36 cellular contexts compared by ENCODE assay signal in genomic region chr2:17593445-17593840, GRCh38. TPM values are rescaled to one million over a fixed set of nuclear protein-coding genes. Genes with fewer than 3 reads are reported as not detected.
"Had no signal": no experiment of that assay in that cellular context is flagged by ENCODE, and none has a peak within 500 bp of the region (broad histone marks: within the 10 kb centered on the region; RNA-seq: fewer than 3 reads in every experiment).

No MANE protein-coding gene starts in this region.

- H3K27ac Mint-ChIP-seq: activated CD4-positive, alpha-beta T cell treated with anti-CD3 and anti-CD28 coated beads, Interleukin-2, amount 10 ng/mL, durations not matched to agents 24 days and 14 days; activated CD8-positive, alpha-beta T cell treated with anti-CD3 and anti-CD28 coated beads for 36 hours; activated naive CD8-positive, alpha-beta T cell treated with anti-CD3 and anti-CD28 coated beads for 36 hours; activated T-cell treated with anti-CD3 and anti-CD28 coated beads, Interleukin-2, amount 50 U/mL, for 72 hours; activated T-helper 17 cell treated with anti-CD3 and anti-CD28 coated beads, Interleukin-2, amount 50 U/mL, for 72 hours had no signal

- H3K9ac ChIP-seq: SK-N-SH had no signal

- H3K9me3 Mint-ChIP-seq: activated CD4-positive, alpha-beta T cell treated with anti-CD3 and anti-CD28 coated beads, Interleukin-2, amount 10 ng/mL, durations not matched to agents 24 days and 14 days; activated CD8-positive, alpha-beta T cell treated with anti-CD3 and anti-CD28 coated beads for 36 hours; activated naive CD8-positive, alpha-beta T cell treated with anti-CD3 and anti-CD28 coated beads for 36 hours; activated T-helper 17 cell treated with anti-CD3 and anti-CD28 coated beads, Interleukin-2, amount 50 U/mL, for 72 hours; central memory CD8-positive, alpha-beta T cell had no signal

- H3K9me3 ChIP-seq: MG63, SJSA1, SK-N-SH had no signal

- H3K27ac ChIP-seq: cardiac muscle cell, SJSA1, VCaP had no signal

- H3K36me3 Mint-ChIP-seq: activated naive CD8-positive, alpha-beta T cell treated with anti-CD3 and anti-CD28 coated beads for 36 hours had no signal

- DNase-seq: activated CD4-positive, alpha-beta T cell treated with anti-CD3 and anti-CD28 coated beads for 1 hour; activated CD4-positive, alpha-beta T cell treated with anti-CD3 and anti-CD28 coated beads, Interleukin-2, amount 10 ng/mL, durations not matched to agents 24 days and 14 days; activated CD4-positive, alpha-beta T cell treated with anti-CD3 and anti-CD28 coated beads, Interleukin-2, amount 50 U/mL, for 4 hours; activated CD4-positive, CD25-positive, alpha-beta regulatory T cell; activated CD8-positive, alpha-beta T cell treated with anti-CD3 and anti-CD28 coated beads for 36 hours; activated effector memory CD4-positive, alpha-beta T cell treated with anti-CD3 and anti-CD28 coated beads, Interleukin-2, amount 50 U/mL, for 16 hours; activated naive CD4-positive, alpha-beta T cell; activated naive CD4-positive, alpha-beta T cell treated with anti-CD3 and anti-CD28 coated beads, Interleukin-2, amount 50 U/mL, for 16 hours; activated naive CD8-positive, alpha-beta T cell treated with anti-CD3 and anti-CD28 coated beads for 36 hours; activated T-cell treated with anti-CD3 and anti-CD28 coated beads, Interleukin-2, amount 50 U/mL, for 1 hour; activated T-cell treated with anti-CD3 and anti-CD28 coated beads, Interleukin-2, amount 50 U/mL, for 72 hours; amniotic stem cell; aorta; Karpas-422; KBM-7; MG63; NCI-H1048; NCI-H1436; NCI-H1694; NCI-H1930; NCI-H2081 treated with DMSO at 0.1 percent for 48 hours; NCI-H345; NCI-H524 treated with DMSO at 0.1 percent for 48 hours; NK-92 treated with Interleukin-12 subunit alpha and Interleukin-12 subunit beta, amount 100 ng/mL, for 24 hours; SHP77 treated with DMSO at 0.1 percent for 48 hours; SK-N-SH; T-helper 1 cell; T-helper 2 cell; T-helper 9 cell had no signal

- H3K4me1 Mint-ChIP-seq: activated CD4-positive, alpha-beta T cell treated with anti-CD3 and anti-CD28 coated beads, Interleukin-2, amount 10 ng/mL, durations not matched to agents 24 days and 14 days; activated naive CD8-positive, alpha-beta T cell treated with anti-CD3 and anti-CD28 coated beads for 36 hours; activated T-helper 17 cell treated with anti-CD3 and anti-CD28 coated beads, Interleukin-2, amount 50 U/mL, for 72 hours; central memory CD8-positive, alpha-beta T cell had no signal

- H3K36me3 ChIP-seq: cardiac muscle cell, MG63, SJSA1 had no signal

- H3K4me3 ChIP-seq: cardiac muscle cell, MG63, SJSA1 had no signal

- H3K9me2 ChIP-seq: SK-N-SH had no signal

- H3K27me3 ChIP-seq: cardiac muscle cell, MG63, SJSA1 had no signal

- H3K4me3 Mint-ChIP-seq: activated CD4-positive, alpha-beta T cell treated with anti-CD3 and anti-CD28 coated beads, Interleukin-2, amount 10 ng/mL, durations not matched to agents 24 days and 14 days; activated CD8-positive, alpha-beta T cell treated with anti-CD3 and anti-CD28 coated beads for 36 hours; activated naive CD8-positive, alpha-beta T cell treated with anti-CD3 and anti-CD28 coated beads for 36 hours; activated T-cell treated with anti-CD3 and anti-CD28 coated beads, Interleukin-2, amount 50 U/mL, for 72 hours; activated T-helper 17 cell treated with anti-CD3 and anti-CD28 coated beads, Interleukin-2, amount 50 U/mL, for 72 hours; central memory CD8-positive, alpha-beta T cell had no signal

- H3K4me2 ChIP-seq: SK-N-SH had no signal

- ATAC-seq: activated CD8-positive, alpha-beta T cell treated with anti-CD3 and anti-CD28 coated beads for 36 hours; activated T-cell treated with anti-CD3 and anti-CD28 coated beads, Interleukin-2, amount 50 U/mL, for 72 hours; activated T-helper 17 cell treated with anti-CD3 and anti-CD28 coated beads, Interleukin-2, amount 50 U/mL, for 72 hours had no signal

RNA-seq across cellular contexts. Expression of gene VSNL1, which starts 52.9 kb away (rescaled TPM):
- total RNA-seq: activated CD4-positive, alpha-beta T cell treated with anti-CD3 and anti-CD28 coated beads, Interleukin-2, amount 10 ng/mL, durations not matched to agents 24 days and 14 days; activated CD8-positive, alpha-beta memory T cell treated with anti-CD3 and anti-CD28 coated beads for 36 hours; activated CD8-positive, alpha-beta T cell treated with anti-CD3 and anti-CD28 coated beads for 36 hours; activated naive CD8-positive, alpha-beta T cell treated with anti-CD3 and anti-CD28 coated beads for 36 hours; activated T-cell treated with anti-CD3 and anti-CD28 coated beads, Interleukin-2, amount 50 U/mL, for 72 hours; activated T-helper 17 cell treated with anti-CD3 and anti-CD28 coated beads, Interleukin-2, amount 50 U/mL, for 72 hours; aorta; NCI-H460 had no signal
- polyA plus RNA-seq: aorta had no signal
